In genomic region chr1:117795190-117795589, GRCh38 we compare ENCODE assay signal across 14 cellular contexts.
DNase-seq lines count a peak whose midpoint lies in the region; ATAC-seq and TF ChIP-seq lines count a peak whose summit lies in the region.
"Had no signal": no experiment of that assay in that cellular context is flagged by ENCODE, and none has a peak within 500 bp of the region (broad histone marks: within the 10 kb centered on the region; RNA-seq: fewer than 3 reads in every experiment).

No MANE protein-coding gene starts in this region.

- no peak overlapping the region for H3K9ac ChIP-seq in neuronal stem cell (ENCODE audit: low read depth, low read length, poor library complexity)

- H3K27ac ChIP-seq in left lung, result no peak overlapping the region
- no peak overlapping the region for H3K27ac ChIP-seq in neuronal stem cell (replicated peaks; ENCODE audit: low read length)

- H3K4me3 ChIP-seq in choroid plexus epithelial cell (ENCODE audit: low read depth, low read length), result no peak overlapping the region
- no peak overlapping the region for H3K4me3 ChIP-seq in left lung
- H3K4me3 ChIP-seq in neuronal stem cell (ENCODE audit: low read length in 2 of 2), result no peak overlapping the region
- H3K4me3 ChIP-seq: tibial artery had no signal

- H3K9me3 ChIP-seq in left lung, result no peaks in the 10 kb centered on the region
- no peaks in the 10 kb centered on the region for H3K9me3 ChIP-seq in neuronal stem cell (replicated peaks in 1 of 2; ENCODE audit: control insufficient read depth in 2 of 2, insufficient read depth in 1 of 2, low read depth in 1 of 2, low read length in 2 of 2)
- H3K9me3 ChIP-seq: tibial artery had no signal

- ATAC-seq in left lung, result peak; percentile 47
- ATAC-seq in HG03442 (IDR thresholded peaks at IDR 0.05; ENCODE audit: unreplicated experiment), result no peak
- ATAC-seq in HG02610 (IDR thresholded peaks at IDR 0.05; ENCODE audit: unreplicated experiment), result no peak

- no peak overlapping the region for H2AK5ac ChIP-seq in neuronal stem cell (ENCODE audit: low read depth, low read length)

- H2BK12ac ChIP-seq in neuronal stem cell (ENCODE audit: low read length), result no peak overlapping the region

- H3K36me3 ChIP-seq in left lung, result no peaks in the 10 kb centered on the region
- H3K36me3 ChIP-seq in neuronal stem cell (replicated peaks in 1 of 2; ENCODE audit: control insufficient read depth in 2 of 2, insufficient read depth in 2 of 2, low read length in 2 of 2), result no peaks in the 10 kb centered on the region
- H3K36me3 ChIP-seq: tibial artery had no signal

- no peak overlapping the region for H2BK5ac ChIP-seq in neuronal stem cell (ENCODE audit: low read length)

- no peaks in the 10 kb centered on the region for H3K4me1 ChIP-seq in left lung
- H3K4me1 ChIP-seq in neuronal stem cell (ENCODE audit: control insufficient read depth in 2 of 2, insufficient read depth in 1 of 2, low read depth in 1 of 2, low read length in 2 of 2), result no peaks in the 10 kb centered on the region

- in situ Hi-C loops in GM13976 (cut with MboI; ENCODE audit: low sequenced_read_pairs, unreplicated experiment), result no loop called here

- DNase-seq in AG20443 (ENCODE audit: low spot score), result peak; percentile 79
- peak; percentile 50 for DNase-seq in NCI-H226
- DNase-seq in choroid plexus epithelial cell (ENCODE audit: low read depth), result peak; percentile 55
- DNase-seq in left lung, result no peak
- no peak for DNase-seq in GM13976 (ENCODE audit: low spot score)
- no peak for DNase-seq in neuronal stem cell (ENCODE audit: low spot score)
- DNase-seq: activated CD4-positive, alpha-beta T cell treated with anti-CD3 and anti-CD28 coated beads for 4 hours; activated effector memory CD4-positive, alpha-beta T cell treated with anti-CD3 and anti-CD28 coated beads, Interleukin-2, amount 50 U/mL, for 16 hours; CD4-positive, CD25-positive, alpha-beta regulatory T cell; MM.1S; NCI-H524; tibial artery had no signal

- no peak overlapping the region for H3K18ac ChIP-seq in neuronal stem cell (ENCODE audit: low read length)

- no peak overlapping the region for H3K23ac ChIP-seq in neuronal stem cell (ENCODE audit: low read depth, low read length, poor library complexity)

- H2BK15ac ChIP-seq in neuronal stem cell (ENCODE audit: low read length), result no peak overlapping the region

- peak; percentile 28 for TF ChIP-seq CTCF in choroid plexus epithelial cell (conservative IDR thresholded peaks at IDR 0.05; ENCODE audit: low read depth, low read length)
- no peak for TF ChIP-seq CTCF in left lung (IDR thresholded peaks at IDR 0.05)
- no peak for TF ChIP-seq CTCF in GM13976 (IDR thresholded peaks at IDR 0.05; ENCODE audit: borderline replicate concordance, control extremely low read depth, extremely low read depth, insufficient read depth, missing control alignments)

- no peak overlapping the region for H3K4me2 ChIP-seq in neuronal stem cell (ENCODE audit: insufficient read depth, low read length, poor library complexity, severe bottlenecking)

- no peak overlapping the region for H4K8ac ChIP-seq in neuronal stem cell (ENCODE audit: low read depth, low read length)

- WGBS in neuronal stem cell (ENCODE audit: extremely low coverage in 2 of 2, insufficient read length in 2 of 2, insufficient replicate concordance in 1 of 2), 2 donors, result no CpG with 5 or more reads among the region's 3 CpGs

- H3K14ac ChIP-seq in neuronal stem cell (ENCODE audit: low read length), result no peak overlapping the region

- no peak overlapping the region for H4K91ac ChIP-seq in neuronal stem cell (ENCODE audit: low read depth, low read length, poor library complexity)

- no peaks in the 10 kb centered on the region for H3K79me1 ChIP-seq in neuronal stem cell (ENCODE audit: low read depth, low read length)

- no peak overlapping the region for H2AFZ ChIP-seq in neuronal stem cell (ENCODE audit: low read length)

- no peak overlapping the region for H2BK120ac ChIP-seq in neuronal stem cell (ENCODE audit: low read depth, low read length)

- intact Hi-C loops in left lung (cut with DNase I), result no loop called here

- no peak overlapping the region for H3K4ac ChIP-seq in neuronal stem cell (ENCODE audit: low read length)

- H3K27me3 ChIP-seq in left lung (no peaks in the 10 kb centered on the region), neuronal stem cell (ENCODE audit: control insufficient read depth in 3 of 3, insufficient read depth in 3 of 3, low read depth in 1 of 3, low read length in 3 of 3) (no peaks in the 10 kb centered on the region)
- H3K27me3 ChIP-seq: tibial artery had no signal

Comparison
In these comparisons a context has a peak if more than half of its experiments do, and no peak if none do; other contexts are left out.
1. DNase-seq: peak in AG20443 (single experiment), NCI-H226 (single experiment) and choroid plexus epithelial cell (single experiment); none in left lung (0 of 2), GM13976 (single experiment) and neuronal stem cell (single experiment).